Comparison of ENCODE assay signal across 8 cellular contexts in genomic region chr21:39385299-39386145, GRCh38. TPM values are rescaled to one million over a fixed set of nuclear protein-coding genes. Genes with fewer than 3 reads are reported as not detected.
DNase-seq lines count a peak whose midpoint lies in the region; ATAC-seq and TF ChIP-seq lines count a peak whose summit lies in the region.

No MANE protein-coding gene starts in this region.

- H3K27me3 Mint-ChIP-seq in naive thymus-derived CD8-positive, alpha-beta T cell, result no peaks in the 10 kb centered on the region
- no peaks in the 10 kb centered on the region for H3K27me3 Mint-ChIP-seq in stimulated activated naive CD8-positive, alpha-beta T cell treated with anti-CD3 and anti-CD28 coated beads, Interleukin-15, Interleukin-2, amounts not matched to agents 100 ng/mL and 50 ng/mL, for 24 hours

- peaks cover 0 to 5% (median 0%) of the 10 kb centered on the region in 3 donors for H3K36me3 Mint-ChIP-seq in naive thymus-derived CD8-positive, alpha-beta T cell
- H3K36me3 Mint-ChIP-seq in stimulated activated naive CD8-positive, alpha-beta T cell treated with anti-CD3 and anti-CD28 coated beads, Interleukin-15, Interleukin-2, amounts not matched to agents 100 ng/mL and 50 ng/mL, for 24 hours (ENCODE audit: low read depth), result peaks cover 2% of the 10 kb centered on the region

- ATAC-seq in naive thymus-derived CD8-positive, alpha-beta T cell, result peak; percentile 52 to 60
- ATAC-seq in GM18907 (IDR thresholded peaks at IDR 0.05; ENCODE audit: unreplicated experiment) (no peak), GM21515 (IDR thresholded peaks at IDR 0.05; ENCODE audit: unreplicated experiment) (no peak)

- H3K9me3 ChIP-seq in esophagus (ENCODE audit: control insufficient read depth in 2 of 2, insufficient read depth in 1 of 2, low read depth in 1 of 2, low read length in 1 of 2), result no peaks in the 10 kb centered on the region

- WGBS in esophagus, 2 donors, result 51 to 61% methylated on average over 50 of the region's 50 CpGs

- H3K4me3 ChIP-seq in esophagus (ENCODE audit: low read depth in 1 of 2, low read length in 2 of 2), result peak overlapping the region; percentile 36 to 39

- POLR2A ChIA-PET in naive thymus-derived CD8-positive, alpha-beta T cell (lab: Charles Lee), result interaction anchor here (1.3 to 3.1 kb wide), 4 partner anchors 12 to 74 kb away, joined by 3 to 30 read pairs (median 6); partner anchors contain the start of genes BRWD1 and HMGN1

- no peaks in the 10 kb centered on the region for H3K27me3 ChIP-seq in esophagus (ENCODE audit: control insufficient read depth in 1 of 2, insufficient read depth in 2 of 2, low read length in 2 of 2)

- H3K4me1 Mint-ChIP-seq in naive thymus-derived CD8-positive, alpha-beta T cell, result peaks cover 21 to 57% (median 50%) of the 10 kb centered on the region in 4 donors
- peaks cover 51% of the 10 kb centered on the region for H3K4me1 Mint-ChIP-seq in stimulated activated naive CD8-positive, alpha-beta T cell treated with anti-CD3 and anti-CD28 coated beads, Interleukin-15, Interleukin-2, amounts not matched to agents 100 ng/mL and 50 ng/mL, for 24 hours (ENCODE audit: low read depth)

- H3K4me3 Mint-ChIP-seq in naive thymus-derived CD8-positive, alpha-beta T cell, result peak overlapping the region; percentile 39 to 89 (median 72)
- peak overlapping the region; percentile 78 for H3K4me3 Mint-ChIP-seq in stimulated activated naive CD8-positive, alpha-beta T cell treated with anti-CD3 and anti-CD28 coated beads, Interleukin-15, Interleukin-2, amounts not matched to agents 100 ng/mL and 50 ng/mL, for 24 hours

- no peak for TF ChIP-seq CTCF in GM13977 (IDR thresholded peaks at IDR 0.05; ENCODE audit: extremely low read depth, insufficient read depth, missing control alignments)

- no peaks in the 10 kb centered on the region for H3K36me3 ChIP-seq in esophagus (ENCODE audit: control insufficient read depth in 2 of 2, insufficient read depth in 2 of 2, low read length in 1 of 2)

- peak; percentile 82 for DNase-seq in GM13977 (ENCODE audit: low spot score)
- DNase-seq in NCI-H510A treated with DMSO at 0.1 percent for 48 hours (lab: John Stamatoyannopoulos, UW), result peak; percentile 80
- peak; percentile 72 for DNase-seq in activated T-cell treated with anti-CD3 and anti-CD28 coated beads for 48 hours (ENCODE audit: low read depth)
- peak; percentile 25 to 78 (median 66) for DNase-seq in naive thymus-derived CD8-positive, alpha-beta T cell

- H3K27ac ChIP-seq in esophagus (ENCODE audit: low read depth in 2 of 2, low read length in 1 of 2), result peak overlapping the region; percentile 34 to 78

- in situ Hi-C loops in GM13977 (cut with MboI; ENCODE audit: low pct_unique_long_range_greater_than_20kb, low sequenced_read_pairs, unreplicated experiment), result loop anchor here (25.0 kb wide), 1 partner anchor 198 kb away; the partner anchor contains the start of gene PSMG1

- H3K9me3 Mint-ChIP-seq in naive thymus-derived CD8-positive, alpha-beta T cell, result no peaks in the 10 kb centered on the region
- no peaks in the 10 kb centered on the region for H3K9me3 Mint-ChIP-seq in stimulated activated naive CD8-positive, alpha-beta T cell treated with anti-CD3 and anti-CD28 coated beads, Interleukin-15, Interleukin-2, amounts not matched to agents 100 ng/mL and 50 ng/mL, for 24 hours

- peak overlapping the region in 9 of 10 donors; percentile 6 to 89 (median 83) for H3K27ac Mint-ChIP-seq in naive thymus-derived CD8-positive, alpha-beta T cell
- H3K27ac Mint-ChIP-seq in stimulated activated naive CD8-positive, alpha-beta T cell treated with anti-CD3 and anti-CD28 coated beads, Interleukin-15, Interleukin-2, amounts not matched to agents 100 ng/mL and 50 ng/mL, for 24 hours, result peak overlapping the region; percentile 79

- peaks cover 3% of the 10 kb centered on the region in 2 donors for H3K4me1 ChIP-seq in esophagus (ENCODE audit: control insufficient read depth in 2 of 2, insufficient read depth in 2 of 2, low read length in 1 of 2)

RNA-seq across cellular contexts. Expression of gene HMGN1, which starts 36.6 kb away (rescaled TPM):
- 100 to 1,000 TPM; 148 to 171 TPM for polyA plus RNA-seq in esophagus
- 100 to 1,000 TPM; 252 to 263 TPM for total RNA-seq in naive thymus-derived CD8-positive, alpha-beta T cell
- 100 to 1,000 TPM; 248 to 285 (median 249) TPM for polyA plus RNA-seq in naive thymus-derived CD8-positive, alpha-beta T cell

Comparison
In these comparisons a context has a peak if more than half of its experiments do, and no peak if none do; other contexts are left out.
1. ATAC-seq: peak in naive thymus-derived CD8-positive, alpha-beta T cell (2 of 2); none in GM18907 (single experiment) and GM21515 (single experiment).
2. Peak in every context shown above with its lines, with median percentiles within 50 percentile points of each other: DNase-seq.